In the genomic region with DNA sequence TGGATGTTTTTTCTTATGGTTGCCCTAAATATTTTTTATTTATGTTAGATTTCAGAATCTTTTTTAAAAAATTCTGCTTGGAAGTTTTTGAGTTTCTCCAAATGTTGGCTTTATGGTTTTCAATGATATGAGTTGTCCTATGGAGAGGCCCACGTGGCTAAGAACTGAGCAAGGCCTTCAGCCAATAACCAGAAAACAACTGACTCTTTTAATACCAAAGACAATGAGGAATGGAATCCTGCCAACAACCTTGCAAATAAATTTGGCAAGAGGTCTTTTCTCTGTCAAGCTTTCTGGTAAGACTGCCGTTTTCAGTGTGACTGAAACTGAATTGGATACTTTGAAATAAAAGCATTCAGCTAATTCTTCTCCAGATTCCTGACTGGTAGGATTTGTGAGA, we compare ENCODE assay signal across 24 cellular contexts.
"Had no signal": no experiment of that assay in that cellular context is flagged by ENCODE, and none has a peak within 500 bp of the region (broad histone marks: within the 10 kb centered on the region; RNA-seq: fewer than 3 reads in every experiment).

No MANE protein-coding gene starts in this region.

- H3K36me3 ChIP-seq: adrenal gland, heart right ventricle, right atrium auricular region, tibial nerve, vagina had no signal

- H3K4me1 Mint-ChIP-seq: activated naive CD4-positive, alpha-beta T cell treated with anti-CD3 and anti-CD28 coated beads, Interleukin-2, amount 50 U/mL, for 24 hours; naive thymus-derived CD4-positive, alpha-beta T cell; stimulated activated naive B cell treated with anti-CD40 and anti-IgM and Interleukin-4, amounts not matched to agents 10 μg/mL and 1 μg/mL and 100 μg/mL, for 72 hours had no signal

- H3K4me3 Mint-ChIP-seq: activated CD8-positive, alpha-beta T cell treated with anti-CD3 and anti-CD28 coated beads, Interleukin-2, amount 10 ng/mL, durations not matched to agents 7 days and 5 days; activated naive CD4-positive, alpha-beta T cell treated with anti-CD3 and anti-CD28 coated beads, Interleukin-2, amount 50 U/mL, for 24 hours; naive thymus-derived CD4-positive, alpha-beta T cell; stimulated activated naive B cell treated with anti-CD40 and anti-IgM and Interleukin-4, amounts not matched to agents 10 μg/mL and 1 μg/mL and 100 μg/mL, for 72 hours; T-helper 1 cell treated with Interleukin-12 subunit alpha and Interleukin-12 subunit beta and Interleukin-4 antibody, amounts not matched to agents 30 μg/mL and 1 μg/mL, for 36 hours; WTC11 had no signal

- H3K9me3 ChIP-seq: right atrium auricular region, tibial nerve, vagina had no signal

- H3K4me3 ChIP-seq: adrenal gland, coronary artery, heart right ventricle, lung, mucosa of descending colon, right atrium auricular region, skin epidermis, tibial nerve, vagina had no signal

- H3K9me3 Mint-ChIP-seq: stimulated activated naive B cell treated with anti-CD40 and anti-IgM and Interleukin-4, amounts not matched to agents 10 μg/mL and 1 μg/mL and 100 μg/mL, for 72 hours; WTC11 had no signal

- DNase-seq: activated CD4-positive, alpha-beta T cell treated with anti-CD3 and anti-CD28 coated beads for 4 hours; activated CD8-positive, alpha-beta memory T cell treated with anti-CD3 and anti-CD28 coated beads, Interleukin-2, amount 50 U/mL, for 4 hours; activated CD8-positive, alpha-beta T cell treated with anti-CD3 and anti-CD28 coated beads, Interleukin-2, amount 10 ng/mL, durations not matched to agents 7 days and 5 days; activated effector memory CD4-positive, alpha-beta T cell treated with anti-CD3 and anti-CD28 coated beads, Interleukin-2, amount 50 U/mL, for 16 hours; activated T-cell treated with anti-CD3 and anti-CD28 coated beads, Interleukin-2, amount 50 U/mL, for 48 hours; adrenal gland; central memory CD4-positive, alpha-beta T cell; heart right ventricle; islet precursor cell; mucosa of descending colon; naive thymus-derived CD4-positive, alpha-beta T cell; stimulated activated CD4-positive, alpha-beta T cell treated with anti-CD3 and anti-CD28 coated beads, Interleukin-15, amount 100 ng/mL, for 24 hours; stimulated activated CD4-positive, alpha-beta T cell treated with anti-CD3 and anti-CD28 coated beads, Interleukin-4, amount 100 ng/mL, for 1 hour; stimulated activated naive B cell treated with anti-CD40 and anti-IgM and Interleukin-4, amounts not matched to agents 10 μg/mL and 1 μg/mL and 100 μg/mL, for 72 hours had no signal

- H3K27ac ChIP-seq: adrenal gland, coronary artery, heart right ventricle, parathyroid adenoma, right atrium auricular region, skin epidermis, tibial nerve, vagina had no signal

- H3K27ac Mint-ChIP-seq: activated CD8-positive, alpha-beta T cell treated with anti-CD3 and anti-CD28 coated beads, Interleukin-2, amount 10 ng/mL, durations not matched to agents 7 days and 5 days; activated naive CD4-positive, alpha-beta T cell treated with anti-CD3 and anti-CD28 coated beads, Interleukin-2, amount 50 U/mL, for 24 hours; naive thymus-derived CD4-positive, alpha-beta T cell; stimulated activated naive B cell treated with anti-CD40 and anti-IgM and Interleukin-4, amounts not matched to agents 10 μg/mL and 1 μg/mL and 100 μg/mL, for 72 hours; T-helper 1 cell treated with Interleukin-12 subunit alpha and Interleukin-12 subunit beta and Interleukin-4 antibody, amounts not matched to agents 30 μg/mL and 1 μg/mL, for 36 hours; WTC11 had no signal

- H3K27me3 ChIP-seq: adrenal gland, heart right ventricle, right atrium auricular region, tibial nerve, vagina had no signal

- H3K4me1 ChIP-seq: adrenal gland, heart right ventricle, parathyroid adenoma, right atrium auricular region, tibial nerve, vagina had no signal

- H3K36me3 Mint-ChIP-seq: activated naive CD4-positive, alpha-beta T cell treated with anti-CD3 and anti-CD28 coated beads, Interleukin-2, amount 50 U/mL, for 24 hours; naive thymus-derived CD4-positive, alpha-beta T cell; stimulated activated naive B cell treated with anti-CD40 and anti-IgM and Interleukin-4, amounts not matched to agents 10 μg/mL and 1 μg/mL and 100 μg/mL, for 72 hours; WTC11 had no signal

- H3K27me3 Mint-ChIP-seq: activated naive CD4-positive, alpha-beta T cell treated with anti-CD3 and anti-CD28 coated beads, Interleukin-2, amount 50 U/mL, for 24 hours; naive thymus-derived CD4-positive, alpha-beta T cell; stimulated activated naive B cell treated with anti-CD40 and anti-IgM and Interleukin-4, amounts not matched to agents 10 μg/mL and 1 μg/mL and 100 μg/mL, for 72 hours had no signal
